12 cellular contexts compared by ENCODE assay signal in genomic region chr1:225780609-225781008, GRCh38. TPM values are rescaled to one million over a fixed set of nuclear protein-coding genes. Genes with fewer than 3 reads are reported as not detected.
DNase-seq lines count a peak whose midpoint lies in the region; FAIRE-seq and TF ChIP-seq lines count a peak whose summit lies in the region.
"Had no signal": no experiment of that assay in that cellular context is flagged by ENCODE, and none has a peak within 500 bp of the region (broad histone marks: within the 10 kb centered on the region; RNA-seq: fewer than 3 reads in every experiment).

No MANE protein-coding gene starts in this region.

- H3K27ac ChIP-seq in A673 (ENCODE audit: low read depth, low read length, poor library complexity, severe bottlenecking) (peak overlapping the region; percentile 21), muscle layer of duodenum (ENCODE audit: low read length) (peak overlapping the region; percentile 4), tibial nerve (no peak overlapping the region), RWPE1 (no peak overlapping the region)
- H3K27ac ChIP-seq: brain microvascular endothelial cell had no signal

- H3K9me3 Mint-ChIP-seq in Calu3 (ENCODE audit: low read depth, unreplicated experiment) = no peaks in the 10 kb centered on the region
- H3K9me3 Mint-ChIP-seq in activated T-helper 1 cell treated with anti-CD3 and anti-CD28 coated beads, Interleukin-12 subunit alpha, Interleukin-12 subunit beta, Interleukin-2, Interleukin-4 antibody, amounts not matched to agents 30 ng/mL and 10 ng/mL and 1 ng/mL, durations not matched to agents 14 hours and 24 hours and 36 hours = no peaks in the 10 kb centered on the region

- H3K36me3 Mint-ChIP-seq in Calu3 (ENCODE audit: insufficient read depth, unreplicated experiment) = peaks cover 35% of the 10 kb centered on the region
- peaks cover 24% of the 10 kb centered on the region for H3K36me3 Mint-ChIP-seq in activated T-helper 1 cell treated with anti-CD3 and anti-CD28 coated beads, Interleukin-12 subunit alpha, Interleukin-12 subunit beta, Interleukin-2, Interleukin-4 antibody, amounts not matched to agents 30 ng/mL and 10 ng/mL and 1 ng/mL, durations not matched to agents 14 hours and 24 hours and 36 hours (ENCODE audit: low read depth)

- FAIRE-seq in GM12891 (lab: Jason Lieb, UNC) = no peak

- BruUV-seq in A673 (replicated peaks; lab: Mats Ljungman, UMichigan) (no TSS peak), Calu3 (replicated peaks; lab: Mats Ljungman, UMichigan) (no TSS peak)

- DNase-seq in A673 (ENCODE audit: low spot score) (no peak), Calu3 (no peak), tibial nerve (ENCODE audit: low spot score in 2 of 2) (no peak), GM12891 (ENCODE audit: insufficient read length, low spot score) (no peak), RWPE1 (ENCODE audit: low spot score) (no peak), DMS 273 treated with DMSO at 0.1 percent for 48 hours (lab: John Stamatoyannopoulos, UW) (no peak)
- DNase-seq in activated T-helper 1 cell treated with anti-CD3 and anti-CD28 coated beads, Interleukin-12 subunit alpha, Interleukin-12 subunit beta, Interleukin-2, Interleukin-4 antibody, amounts not matched to agents 30 ng/mL and 10 ng/mL and 1 ng/mL, durations not matched to agents 14 hours and 24 hours and 36 hours (ENCODE audit: low spot score) = no peak
- DNase-seq: activated CD4-positive, alpha-beta T cell treated with anti-CD3 and anti-CD28 coated beads for 48 hours; brain microvascular endothelial cell; NCI-H2171; retina had no signal

- H3K4me3 Mint-ChIP-seq in Calu3 (ENCODE audit: low read depth, unreplicated experiment) = peak overlapping the region; percentile 6
- peak overlapping the region; percentile 64 for H3K4me3 Mint-ChIP-seq in activated T-helper 1 cell treated with anti-CD3 and anti-CD28 coated beads, Interleukin-12 subunit alpha, Interleukin-12 subunit beta, Interleukin-2, Interleukin-4 antibody, amounts not matched to agents 30 ng/mL and 10 ng/mL and 1 ng/mL, durations not matched to agents 14 hours and 24 hours and 36 hours

- POLR2A ChIA-PET in A673 (lab: Charles Lee; ENCODE audit: low non-redundant PET) = no interaction called here
- POLR2A ChIA-PET in RWPE1 (lab: Yijun Ruan, JAX; ENCODE audit: low non-redundant PET) = interaction anchor here (0.7 to 1.1 kb wide), 3 partner anchors 23 to 258 kb away, joined by 3 to 7 read pairs (median 5); no protein-coding TSS in a partner anchor

- H3K27me3 Mint-ChIP-seq in Calu3 (ENCODE audit: unreplicated experiment) = no peaks in the 10 kb centered on the region
- H3K27me3 Mint-ChIP-seq in activated T-helper 1 cell treated with anti-CD3 and anti-CD28 coated beads, Interleukin-12 subunit alpha, Interleukin-12 subunit beta, Interleukin-2, Interleukin-4 antibody, amounts not matched to agents 30 ng/mL and 10 ng/mL and 1 ng/mL, durations not matched to agents 14 hours and 24 hours and 36 hours (ENCODE audit: insufficient read depth) = no peaks in the 10 kb centered on the region

- H3K36me3 ChIP-seq in A673 (ENCODE audit: insufficient read depth, low read length, poor library complexity, severe bottlenecking) (peaks cover 46% of the 10 kb centered on the region), muscle layer of duodenum (ENCODE audit: control insufficient read depth in 1 of 2, insufficient read depth in 2 of 2, low read length in 2 of 2) (peaks cover 0 to 12% of the 10 kb centered on the region in 2 donors), tibial nerve (peaks cover 0 to 25% (median 8%) of the 10 kb centered on the region in 3 donors)

- CTCF ChIA-PET in A673 (lab: Charles Lee) = no interaction called here
- CTCF ChIA-PET in Calu3 (lab: Charles Lee) = interaction anchor here (0.7 kb wide), 1 partner anchor 22 kb away, joined by 3 read pairs; no protein-coding TSS in a partner anchor
- CTCF ChIA-PET in RWPE1 (lab: Yijun Ruan, JAX) = no interaction called here

- no peaks in the 10 kb centered on the region for H3K9me3 ChIP-seq in A673 (ENCODE audit: low read depth, low read length, poor library complexity, severe bottlenecking)
- H3K9me3 ChIP-seq in muscle layer of duodenum (ENCODE audit: control insufficient read depth in 1 of 2, low read length in 2 of 2) = no peaks in the 10 kb centered on the region
- no peaks in the 10 kb centered on the region for H3K9me3 ChIP-seq in tibial nerve

- 92 to 94% methylated on average over 1 of the region's 1 CpG for WGBS in tibial nerve, 2 donors

- H3K4me1 ChIP-seq in A673 (ENCODE audit: insufficient read depth, low read length, poor library complexity, severe bottlenecking) (peaks cover 36% of the 10 kb centered on the region), muscle layer of duodenum (ENCODE audit: control insufficient read depth in 1 of 2, insufficient read depth in 2 of 2, low read length in 2 of 2) (peaks cover 12 to 56% of the 10 kb centered on the region in 2 donors), tibial nerve (peaks cover 0 to 66% (median 32%) of the 10 kb centered on the region in 4 donors)

- TF ChIP-seq POLR2A in tibial nerve (IDR thresholded peaks at IDR 0.05) = no peak
- TF ChIP-seq POLR2A in GM12891 (IDR thresholded peaks at IDR 0.05; ENCODE audit: low read depth, low read length) = no peak

- H3K27ac Mint-ChIP-seq in Calu3 (ENCODE audit: unreplicated experiment) = peak overlapping the region; percentile 52
- H3K27ac Mint-ChIP-seq in activated T-helper 1 cell treated with anti-CD3 and anti-CD28 coated beads, Interleukin-12 subunit alpha, Interleukin-12 subunit beta, Interleukin-2, Interleukin-4 antibody, amounts not matched to agents 30 ng/mL and 10 ng/mL and 1 ng/mL, durations not matched to agents 14 hours and 24 hours and 36 hours = peak overlapping the region; percentile 19

- H3K27me3 ChIP-seq in A673 (replicated peaks; ENCODE audit: insufficient read depth, low read depth, low read length, poor library complexity) (no peaks in the 10 kb centered on the region), muscle layer of duodenum (ENCODE audit: low read depth, low read length) (no peaks in the 10 kb centered on the region), tibial nerve (no peaks in the 10 kb centered on the region)
- H3K27me3 ChIP-seq: brain microvascular endothelial cell had no signal

- TF ChIP-seq CTCF in A673 (conservative IDR thresholded peaks at IDR 0.05; ENCODE audit: low read depth, low read length) (no peak), Calu3 (IDR thresholded peaks at IDR 0.05; ENCODE audit: unreplicated experiment) (no peak), tibial nerve (IDR thresholded peaks at IDR 0.05) (no peak), RWPE1 (conservative IDR thresholded peaks at IDR 0.05; ENCODE audit: low read depth) (no peak)

- peaks cover 26% of the 10 kb centered on the region for H3K4me1 Mint-ChIP-seq in Calu3 (ENCODE audit: low read depth, unreplicated experiment)
- peaks cover 38% of the 10 kb centered on the region for H3K4me1 Mint-ChIP-seq in activated T-helper 1 cell treated with anti-CD3 and anti-CD28 coated beads, Interleukin-12 subunit alpha, Interleukin-12 subunit beta, Interleukin-2, Interleukin-4 antibody, amounts not matched to agents 30 ng/mL and 10 ng/mL and 1 ng/mL, durations not matched to agents 14 hours and 24 hours and 36 hours (ENCODE audit: low read depth)

- no peak for TF ChIP-seq EP300 in tibial nerve (IDR thresholded peaks at IDR 0.05)

- H3K4me3 ChIP-seq in A673 (ENCODE audit: low read depth, low read length, poor library complexity, severe bottlenecking) = no peak overlapping the region
- no peak overlapping the region for H3K4me3 ChIP-seq in muscle layer of duodenum (ENCODE audit: low read depth in 1 of 2, low read length in 2 of 2)
- H3K4me3 ChIP-seq in tibial nerve = no peak overlapping the region

- intact Hi-C loops in A673 (cut with micrococcal nuclease; ENCODE audit: unreplicated experiment) = no loop called here
- intact Hi-C loops in Calu3 (cut with micrococcal nuclease; ENCODE audit: unreplicated experiment) = no loop called here
- intact Hi-C loops in activated T-helper 1 cell treated with anti-CD3 and anti-CD28 coated beads, Interleukin-12 subunit alpha, Interleukin-12 subunit beta, Interleukin-2, Interleukin-4 antibody, amounts not matched to agents 30 ng/mL and 10 ng/mL and 1 ng/mL, durations not matched to agents 14 hours and 24 hours and 36 hours (cut with micrococcal nuclease) = loop anchor here (10.0 kb wide), 1 partner anchor 1346 kb away; the partner anchor contains the start of gene WDR26

TF ChIP-seq in GM12891, 5 proteins besides CTCF, POLR2A, EP300 and RAD21:
- TF ChIP-seq TAF1 (IDR thresholded peaks at IDR 0.05; ENCODE audit: low read depth, low read length) = no peak
- no peak; the same call in 1 of the 2 replicates for TF ChIP-seq POLR2AphosphoS5 (IDR thresholded peaks at IDR 0.05; ENCODE audit: low read depth, low read length)
- TF ChIP-seq SPI1 (IDR thresholded peaks at IDR 0.05; ENCODE audit: low read depth, low read length) = no peak
- no peak for TF ChIP-seq POU2F2 (IDR thresholded peaks at IDR 0.05; ENCODE audit: low read depth, low read length)
- TF ChIP-seq PAX5 (IDR thresholded peaks at IDR 0.05; ENCODE audit: insufficient read depth, low read length, severe bottlenecking) = no peak
TF ChIP-seq in GM12891: peak in this region for 0.

RNA-seq across cellular contexts. Expression of gene SRP9, which starts 3.0 kb away (rescaled TPM):
- total RNA-seq in A673 (2021) (486 and 491 TPM in 2 replicates), Calu3 (2022) (264 and 312 TPM in 2 replicates), tibial nerve (100 to 1,000 TPM; 130 to 178 (median 146) TPM)
- 230 and 233 TPM in 2 replicates for total RNA-seq in activated T-helper 1 cell treated with anti-CD3 and anti-CD28 coated beads, Interleukin-12 subunit alpha, Interleukin-12 subunit beta, Interleukin-2, Interleukin-4 antibody, amounts not matched to agents 30 ng/mL and 10 ng/mL and 1 ng/mL, durations not matched to agents 14 hours and 24 hours and 36 hours
- 213 TPM for polyA plus RNA-seq in GM12891 (2012; ENCODE audit: low read depth, missing spikeins)

RNA-seq across cellular contexts. Expression of gene EPHX1, which starts 29.3 kb away (rescaled TPM):
- total RNA-seq in A673 (2021) = 22.4 and 22.8 TPM in 2 replicates
- total RNA-seq in Calu3 (2022) = 32.5 and 46.6 TPM in 2 replicates
- 1.0 and 1.6 TPM in 2 replicates for total RNA-seq in activated T-helper 1 cell treated with anti-CD3 and anti-CD28 coated beads, Interleukin-12 subunit alpha, Interleukin-12 subunit beta, Interleukin-2, Interleukin-4 antibody, amounts not matched to agents 30 ng/mL and 10 ng/mL and 1 ng/mL, durations not matched to agents 14 hours and 24 hours and 36 hours
- 100 to 1,000 TPM in 3 of 4 donors, 10 to 100 TPM in 1; 80.1 to 203 (median 133) TPM for total RNA-seq in tibial nerve
- polyA plus RNA-seq in GM12891 (2012; ENCODE audit: low read depth, missing spikeins) = 1.1 TPM

Comparison
In these comparisons a context has a peak if more than half of its experiments do, and no peak if none do; other contexts are left out.
1. H3K27ac ChIP-seq: peak in A673 (single experiment) and muscle layer of duodenum (single experiment); none in tibial nerve (0 of 4) and RWPE1 (single experiment).